Comparison of ENCODE assay signal across 19 cellular contexts in the genomic region with DNA sequence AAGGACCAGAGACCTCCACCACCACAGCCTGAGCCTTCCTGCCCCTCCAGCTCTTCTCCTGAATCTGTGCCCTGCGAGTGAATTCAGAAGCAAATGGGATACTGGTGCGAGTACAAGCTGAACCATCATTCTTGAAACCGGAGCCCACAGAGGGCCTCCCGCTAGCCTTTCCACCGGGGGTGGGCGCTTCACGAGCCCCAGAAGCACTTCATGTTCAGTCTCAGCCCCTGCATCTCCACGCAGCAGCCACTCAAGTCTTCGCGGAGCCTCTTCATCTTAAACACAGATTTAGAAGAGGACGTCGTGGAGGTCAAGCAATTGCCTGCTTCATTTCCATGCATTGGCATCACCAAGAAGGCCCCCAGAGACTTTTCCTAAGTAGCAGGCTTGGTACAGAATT. TPM values are rescaled to one million over a fixed set of nuclear protein-coding genes. Genes with fewer than 3 reads are reported as not detected.
DNase-seq lines count a peak whose midpoint lies in the region; ATAC-seq, FAIRE-seq and TF ChIP-seq lines count a peak whose summit lies in the region.
"Had no signal": no experiment of that assay in that cellular context is flagged by ENCODE, and none has a peak within 500 bp of the region (broad histone marks: within the 10 kb centered on the region; RNA-seq: fewer than 3 reads in every experiment).

No MANE protein-coding gene starts in this region.

- in situ Hi-C loops in HepG2 (cut with HindIII; ENCODE audit: extremely low pct_ligation_motif_present, low pct_unique_long_range_greater_than_20kb) = no loop called here

- DNase-seq in right lobe of liver (peak in 2 of 3 donors; percentile 7 to 18), HepG2 (ENCODE audit: low spot score) (no peak), islet precursor cell (peak; percentile 19), sigmoid colon (peak; percentile 42), GM19240 (ENCODE audit: insufficient read length, low spot score) (no peak), ureter (ENCODE audit: low spot score) (no peak)
- DNase-seq: DMS53, GDM1, H7, HFFc6, KG1, NCI-H1092, NCI-H1436 treated with DMSO at 0.1 percent for 48 hours, NCI-H1930 had no signal

- H3K79me2 ChIP-seq in HepG2 (ENCODE audit: insufficient read depth, low read length) = no peaks in the 10 kb centered on the region

- TF ChIP-seq EP300 in HepG2 (IDR thresholded peaks at IDR 0.05; ENCODE audit: low read depth in 2 of 2, low read length in 2 of 2) (no peak), HepG2 (CRISPR knock-in tag; IDR thresholded peaks at IDR 0.05; ENCODE audit: borderline replicate concordance) (no peak), sigmoid colon (IDR thresholded peaks at IDR 0.05) (no peak)

- H3K27me3 ChIP-seq in right lobe of liver (no peaks in the 10 kb centered on the region), HepG2 (ENCODE audit: control insufficient read depth in 1 of 2, insufficient read depth in 2 of 2, low read length in 2 of 2) (no peaks in the 10 kb centered on the region), sigmoid colon (peaks cover 0 to 32% (median 12%) of the 10 kb centered on the region in 3 donors)

- H3K4me3 ChIP-seq in right lobe of liver (no peak overlapping the region), HepG2 (replicated peaks in 1 of 3; ENCODE audit: insufficient read depth in 1 of 3, low read depth in 2 of 3, low read length in 3 of 3) (no peak overlapping the region), sigmoid colon (no peak overlapping the region)
- H3K4me3 ChIP-seq: A549 had no signal

- H3K9me3 ChIP-seq in right lobe of liver (no peaks in the 10 kb centered on the region), HepG2 (ENCODE audit: low read length) (peaks cover 22% of the 10 kb centered on the region), sigmoid colon (no peaks in the 10 kb centered on the region)

- no peaks in the 10 kb centered on the region for H3K36me3 ChIP-seq in right lobe of liver
- no peaks in the 10 kb centered on the region for H3K36me3 ChIP-seq in HepG2 (replicated peaks in 1 of 2; ENCODE audit: control insufficient read depth in 1 of 2, insufficient read depth in 2 of 2, low read length in 2 of 2)
- H3K36me3 ChIP-seq in sigmoid colon = no peaks in the 10 kb centered on the region

- no peak overlapping the region for H2AFZ ChIP-seq in HepG2 (ENCODE audit: low read length)

- BruUV-seq in HepG2 (replicated peaks; lab: Mats Ljungman, UMichigan) = no TSS peak

- TF ChIP-seq POLR2A in right lobe of liver (IDR thresholded peaks at IDR 0.05) = no peak
- TF ChIP-seq POLR2A in HepG2 (IDR thresholded peaks at IDR 0.05; ENCODE audit: insufficient read depth in 1 of 2, low read depth in 2 of 2, low read length in 2 of 2) = no peak
- no peak for TF ChIP-seq POLR2A in sigmoid colon (IDR thresholded peaks at IDR 0.05)

- ATAC-seq in right lobe of liver (no peak), HepG2 (no peak), GM19395 (IDR thresholded peaks at IDR 0.05; ENCODE audit: unreplicated experiment) (no peak), GM18870 (IDR thresholded peaks at IDR 0.05; ENCODE audit: unreplicated experiment) (no peak)
- ATAC-seq: A549 had no signal

- H3K4me1 ChIP-seq in right lobe of liver (no peaks in the 10 kb centered on the region), HepG2 (ENCODE audit: insufficient read depth, low read length) (no peaks in the 10 kb centered on the region), sigmoid colon (no peaks in the 10 kb centered on the region)
- H3K4me1 ChIP-seq: A549 had no signal

- 69% methylated on average over 12 of the region's 12 CpGs for WGBS in right lobe of liver (ENCODE audit: insufficient coverage, low coverage, low lambda C conversion rate, missing lambda C conversion rate)
- WGBS in HepG2 (ENCODE audit: low lambda C conversion rate) = 47% methylated on average over 11 of the region's 12 CpGs
- 72 to 78% methylated on average over 12 of the region's 12 CpGs for WGBS in sigmoid colon, 2 donors

- H4K20me1 ChIP-seq in HepG2 (ENCODE audit: insufficient read depth, low read length) = no peaks in the 10 kb centered on the region

- H3K9ac ChIP-seq in HepG2 (ENCODE audit: insufficient read depth, low read depth, low read length) = no peak overlapping the region

- H3K27ac ChIP-seq in right lobe of liver = no peak overlapping the region
- H3K27ac ChIP-seq in HepG2 (ENCODE audit: extremely low read length, insufficient read depth, low read length) = no peak overlapping the region
- no peak overlapping the region for H3K27ac ChIP-seq in sigmoid colon
- H3K27ac ChIP-seq: A549 had no signal

- H3K4me2 ChIP-seq in HepG2 (ENCODE audit: low read depth, low read length) = no peak overlapping the region
- H3K4me2 ChIP-seq: A549 had no signal

- no peak for TF ChIP-seq RAD21 in HepG2 (CRISPR knock-in tag; IDR thresholded peaks at IDR 0.05)

- FAIRE-seq in HepG2 (lab: Jason Lieb, UNC) = no peak
- FAIRE-seq: A549, D721Med had no signal

- intact Hi-C loops in right lobe of liver (cut with DNase I) (no loop called here), HepG2 (cut with micrococcal nuclease; ENCODE audit: unreplicated experiment) (no loop called here), sigmoid colon (cut with DNase I) (no loop called here)

- CTCF ChIA-PET in HepG2 (lab: Yijun Ruan, JAX; ENCODE audit: low intra/inter-chr PET ratio, low total read pairs) = no interaction called here

- POLR2A ChIA-PET in HepG2 (lab: Yijun Ruan, JAX) = no interaction called here

- TF ChIP-seq CTCF in right lobe of liver (IDR thresholded peaks at IDR 0.05) = no peak
- TF ChIP-seq CTCF in HepG2 (CRISPR knock-in tag; IDR thresholded peaks at IDR 0.05) = no peak
- TF ChIP-seq CTCF in sigmoid colon (IDR thresholded peaks at IDR 0.05) = no peak

TF ChIP-seq in HepG2, 621 proteins besides CTCF, POLR2A, EP300 and RAD21 (continues in another document):
- TF ChIP-seq, protein P1, sequence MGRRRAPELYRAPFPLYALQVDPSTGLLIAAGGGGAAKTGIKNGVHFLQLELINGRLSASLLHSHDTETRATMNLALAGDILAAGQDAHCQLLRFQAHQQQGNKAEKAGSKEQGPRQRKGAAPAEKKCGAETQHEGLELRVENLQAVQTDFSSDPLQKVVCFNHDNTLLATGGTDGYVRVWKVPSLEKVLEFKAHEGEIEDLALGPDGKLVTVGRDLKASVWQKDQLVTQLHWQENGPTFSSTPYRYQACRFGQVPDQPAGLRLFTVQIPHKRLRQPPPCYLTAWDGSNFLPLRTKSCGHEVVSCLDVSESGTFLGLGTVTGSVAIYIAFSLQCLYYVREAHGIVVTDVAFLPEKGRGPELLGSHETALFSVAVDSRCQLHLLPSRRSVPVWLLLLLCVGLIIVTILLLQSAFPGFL (CRISPR knock-in tag; IDR thresholded peaks at IDR 0.05) = no peak
- TF ChIP-seq, protein P2, sequence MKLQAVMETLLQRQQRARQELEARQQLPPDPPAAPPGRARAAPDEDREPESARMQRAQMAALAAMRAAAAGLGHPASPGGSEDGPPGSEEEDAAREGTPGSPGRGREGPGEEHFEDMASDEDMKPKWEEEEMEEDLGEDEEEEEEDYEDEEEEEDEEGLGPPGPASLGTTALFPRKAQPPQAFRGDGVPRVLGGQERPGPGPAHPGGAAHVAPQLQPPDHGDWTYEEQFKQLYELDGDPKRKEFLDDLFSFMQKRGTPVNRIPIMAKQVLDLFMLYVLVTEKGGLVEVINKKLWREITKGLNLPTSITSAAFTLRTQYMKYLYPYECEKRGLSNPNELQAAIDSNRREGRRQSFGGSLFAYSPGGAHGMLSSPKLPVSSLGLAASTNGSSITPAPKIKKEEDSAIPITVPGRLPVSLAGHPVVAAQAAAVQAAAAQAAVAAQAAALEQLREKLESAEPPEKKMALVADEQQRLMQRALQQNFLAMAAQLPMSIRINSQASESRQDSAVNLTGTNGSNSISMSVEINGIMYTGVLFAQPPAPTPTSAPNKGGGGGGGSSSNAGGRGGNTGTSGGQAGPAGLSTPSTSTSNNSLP (IDR thresholded peaks at IDR 0.05; ENCODE audit: low read depth, low read length) = no peak
- no peak for TF ChIP-seq SMAD3 (CRISPR knock-in tag; IDR thresholded peaks at IDR 0.05)

RNA-seq across cellular contexts. Expression of a gene that starts 26.0 kb away (rescaled TPM):
- total RNA-seq in right lobe of liver (1 to 10 TPM; 1.1 to 5.9 (median 3.5) TPM), HepG2 (2016; rRNA removed; fragmentation: Illumina TruSeq; extraction: Trizol) (not detected in 2 replicates), sigmoid colon (10 to 100 TPM; 13.3 to 19.3 (median 17.2) TPM), ureter (47.8 TPM)
- total RNA-seq in HepG2 (2016; cell fraction: cytosol; rRNA removed; fragmentation: Illumina TruSeq; extraction: Trizol; ENCODE audit: low read depth) = not detected in 2 replicates
- total RNA-seq in HepG2 (2016; cell fraction: insoluble cytoplasmic fraction; rRNA removed; fragmentation: Illumina TruSeq; extraction: Trizol) = not detected in 2 replicates
- not detected in 2 replicates for total RNA-seq in HepG2 (2016; cell fraction: membrane; rRNA removed; fragmentation: Illumina TruSeq; extraction: Trizol)
- not detected in 2 replicates for total RNA-seq in HepG2 (2016; cell fraction: nucleus; rRNA removed; fragmentation: Illumina TruSeq; extraction: Trizol)
- polyA plus RNA-seq in HepG2 (2011; rRNA removed) (0.03 TPM in 1 of 2 replicates, not detected in the other), sigmoid colon (10 to 100 TPM in 1 of 3 donors, 1 to 10 TPM in 2; 1.2 to 13.6 (median 4.2) TPM)
- polyA plus RNA-seq in HepG2 (2011; cell fraction: cytosol; rRNA removed) = not detected in 2 replicates
- polyA plus RNA-seq in HepG2 (2011; cell fraction: nucleus; rRNA removed) = not detected in 2 replicates
- polyA plus RNA-seq in HepG2 (2012) = not detected in 2 replicates
- polyA plus RNA-seq in HepG2 (2016; cell fraction: cytosol; fragmentation: Illumina TruSeq; extraction: Trizol; ENCODE audit: low read depth) = 0.08 TPM in 1 of 2 replicates, not detected in the other
- not detected in 2 replicates for polyA plus RNA-seq in HepG2 (2016; cell fraction: insoluble cytoplasmic fraction; fragmentation: Illumina TruSeq; extraction: Trizol; ENCODE audit: low read depth)
- not detected in 2 replicates for polyA plus RNA-seq in HepG2 (2016; cell fraction: membrane; fragmentation: Illumina TruSeq; extraction: Trizol; ENCODE audit: low read depth)
- not detected in 2 replicates for polyA plus RNA-seq in HepG2 (2016; cell fraction: nucleus; fragmentation: Illumina TruSeq; extraction: Trizol; ENCODE audit: insufficient read depth, low read depth)
- polyA minus RNA-seq in HepG2 (2011; rRNA and poly(A)+ RNA removed; ENCODE audit: low replicate concordance) = 12.4 TPM in 1 of 2 replicates, not detected in the other
- not detected in 2 replicates for polyA minus RNA-seq in HepG2 (2011; cell fraction: cytosol; rRNA and poly(A)+ RNA removed)
- not detected in 2 replicates for polyA minus RNA-seq in HepG2 (2011; cell fraction: nucleus; rRNA and poly(A)+ RNA removed)
- total RNA-seq: B cell had no signal

Comparison
In these comparisons a context has a peak if more than half of its experiments do, and no peak if none do; other contexts are left out.
1. DNase-seq: peak in right lobe of liver (2 of 3), islet precursor cell (single experiment) and sigmoid colon (single experiment); none in HepG2 (single experiment), GM19240 (single experiment) and ureter (single experiment).